Comparison of ENCODE assay signal across 32 cellular contexts in genomic region chr4:2389691-2390090, GRCh38. TPM values are rescaled to one million over a fixed set of nuclear protein-coding genes. Genes with fewer than 3 reads are reported as not detected.
"Had no signal": no experiment of that assay in that cellular context is flagged by ENCODE, and none has a peak within 500 bp of the region (broad histone marks: within the 10 kb centered on the region; RNA-seq: fewer than 3 reads in every experiment).

No MANE protein-coding gene starts in this region.

- H3K9me3 Mint-ChIP-seq: activated naive CD4-positive, alpha-beta T cell treated with anti-CD3 and anti-CD28 coated beads for 36 hours; activated naive CD8-positive, alpha-beta T cell treated with anti-CD3 and anti-CD28 coated beads for 36 hours; neural crest cell; stimulated activated memory B cell treated with anti-CD40 and anti-IgM and Interleukin-4, amounts not matched to agents 10 μg/mL and 1 μg/mL and 100 μg/mL, for 72 hours; stimulated activated naive CD8-positive, alpha-beta T cell treated with anti-CD3 and anti-CD28 coated beads, Interleukin-15, amount 100 ng/mL, for 72 hours had no signal

- H3K9me3 ChIP-seq: adrenal gland, breast epithelium, heart right ventricle, left lung, lower lobe of right lung, mucosa of descending colon, right atrium auricular region, thyroid gland, upper lobe of left lung, vagina had no signal

- ATAC-seq: esophagus mucosa; foreskin keratinocyte; left lung; lower lobe of right lung; mucosa of descending colon; stimulated activated memory B cell treated with anti-CD40 and anti-IgM and Interleukin-4, amounts not matched to agents 10 μg/mL and 1 μg/mL and 100 μg/mL, for 72 hours; stimulated activated naive CD8-positive, alpha-beta T cell treated with anti-CD3 and anti-CD28 coated beads, Interleukin-15, amount 100 ng/mL, for 72 hours had no signal

- DNase-seq: activated CD4-positive, alpha-beta T cell treated with anti-CD3 and anti-CD28 coated beads for 48 hours; activated CD4-positive, alpha-beta T cell treated with anti-CD3 and anti-CD28 coated beads, Interleukin-2, amount 50 U/mL, for 48 hours; activated CD4-positive, CD25-positive, alpha-beta regulatory T cell; activated CD8-positive, alpha-beta memory T cell treated with anti-CD3 and anti-CD28 coated beads for 24 hours; activated effector memory CD4-positive, alpha-beta T cell treated with anti-CD3 and anti-CD28 coated beads, Interleukin-2, amount 50 U/mL, for 16 hours; activated naive CD4-positive, alpha-beta T cell treated with anti-CD3 and anti-CD28 coated beads for 36 hours; activated naive CD8-positive, alpha-beta T cell treated with anti-CD3 and anti-CD28 coated beads for 36 hours; adrenal gland; central memory CD4-positive, alpha-beta T cell; foreskin keratinocyte; heart right ventricle; left lung; lower lobe of right lung; occipital lobe; stimulated activated CD4-positive, alpha-beta T cell treated with anti-CD3 and anti-CD28 coated beads, Interleukin-1b, Interleukin-23, amount 100 ng/mL, for 48 hours; stimulated activated CD4-positive, alpha-beta T cell treated with anti-CD3 and anti-CD28 coated beads, Interleukin-4, amount 100 ng/mL, for 4 hours; stimulated activated CD8-positive, alpha-beta memory T cell treated with anti-CD3 and anti-CD28 coated beads, Interleukin-4, amount 100 ng/mL, for 48 hours; stimulated activated naive CD8-positive, alpha-beta T cell treated with anti-CD3 and anti-CD28 coated beads, Interleukin-15, amount 100 ng/mL, for 72 hours; T-helper 1 cell; thyroid gland; upper lobe of left lung had no signal

- H3K36me3 ChIP-seq: adrenal gland, breast epithelium, heart right ventricle, left lung, lower lobe of right lung, right atrium auricular region, thyroid gland, upper lobe of left lung, vagina had no signal

- H3K4me3 ChIP-seq: adrenal gland, breast epithelium, heart right ventricle, left lung, lower lobe of right lung, mucosa of descending colon, right atrium auricular region, smooth muscle cell, thyroid gland, upper lobe of left lung, vagina had no signal

- H3K27ac Mint-ChIP-seq: activated naive CD4-positive, alpha-beta T cell treated with anti-CD3 and anti-CD28 coated beads for 36 hours; activated naive CD8-positive, alpha-beta T cell treated with anti-CD3 and anti-CD28 coated beads for 36 hours; stimulated activated memory B cell treated with anti-CD40 and anti-IgM and Interleukin-4, amounts not matched to agents 10 μg/mL and 1 μg/mL and 100 μg/mL, for 72 hours; stimulated activated naive CD8-positive, alpha-beta T cell treated with anti-CD3 and anti-CD28 coated beads, Interleukin-15, amount 100 ng/mL, for 72 hours had no signal

- H3K4me2 ChIP-seq: smooth muscle cell had no signal

- H3K27ac ChIP-seq: adrenal gland, breast epithelium, foreskin keratinocyte, heart right ventricle, left lung, lower lobe of right lung, right atrium auricular region, thyroid gland, upper lobe of left lung, vagina had no signal

- H3K36me3 Mint-ChIP-seq: activated naive CD8-positive, alpha-beta T cell treated with anti-CD3 and anti-CD28 coated beads for 36 hours; stimulated activated memory B cell treated with anti-CD40 and anti-IgM and Interleukin-4, amounts not matched to agents 10 μg/mL and 1 μg/mL and 100 μg/mL, for 72 hours had no signal

- H3K27me3 ChIP-seq: adrenal gland, breast epithelium, right atrium auricular region, thyroid gland, upper lobe of left lung, vagina had no signal

- H3K4me1 ChIP-seq: adrenal gland, breast epithelium, foreskin keratinocyte had no signal

- H3K4me3 Mint-ChIP-seq: activated naive CD4-positive, alpha-beta T cell treated with anti-CD3 and anti-CD28 coated beads for 36 hours; activated naive CD8-positive, alpha-beta T cell treated with anti-CD3 and anti-CD28 coated beads for 36 hours; neural crest cell; stimulated activated memory B cell treated with anti-CD40 and anti-IgM and Interleukin-4, amounts not matched to agents 10 μg/mL and 1 μg/mL and 100 μg/mL, for 72 hours; stimulated activated naive CD8-positive, alpha-beta T cell treated with anti-CD3 and anti-CD28 coated beads, Interleukin-15, amount 100 ng/mL, for 72 hours had no signal

RNA-seq across cellular contexts. Expression of gene ZFYVE28, which starts 28.8 kb away (rescaled TPM):
- polyA plus RNA-seq: smooth muscle cell had no signal

RNA-seq across cellular contexts. Expression of gene CFAP99, which starts 29.1 kb away (rescaled TPM):
- total RNA-seq: activated naive CD4-positive, alpha-beta T cell treated with anti-CD3 and anti-CD28 coated beads for 36 hours; activated naive CD8-positive, alpha-beta T cell treated with anti-CD3 and anti-CD28 coated beads for 36 hours; foreskin keratinocyte; heart right ventricle; mesenteric fat pad; myocyte; neural crest cell; occipital lobe; pulmonary artery endothelial cell; right atrium auricular region; smooth muscle cell; vagina had no signal
- polyA plus RNA-seq: foreskin keratinocyte, heart right ventricle, smooth muscle cell had no signal
